Comparison of ENCODE assay signal across 1 cellular context in genomic region chr6:74873911-74874310, GRCh38.
TF ChIP-seq lines count a peak whose summit lies in the region.

No MANE protein-coding gene starts in this region.

TF ChIP-seq in GM23338, 12 proteins besides CTCF, POLR2A, EP300 and RAD21 (continued from another document):
- TF ChIP-seq, protein P1, sequence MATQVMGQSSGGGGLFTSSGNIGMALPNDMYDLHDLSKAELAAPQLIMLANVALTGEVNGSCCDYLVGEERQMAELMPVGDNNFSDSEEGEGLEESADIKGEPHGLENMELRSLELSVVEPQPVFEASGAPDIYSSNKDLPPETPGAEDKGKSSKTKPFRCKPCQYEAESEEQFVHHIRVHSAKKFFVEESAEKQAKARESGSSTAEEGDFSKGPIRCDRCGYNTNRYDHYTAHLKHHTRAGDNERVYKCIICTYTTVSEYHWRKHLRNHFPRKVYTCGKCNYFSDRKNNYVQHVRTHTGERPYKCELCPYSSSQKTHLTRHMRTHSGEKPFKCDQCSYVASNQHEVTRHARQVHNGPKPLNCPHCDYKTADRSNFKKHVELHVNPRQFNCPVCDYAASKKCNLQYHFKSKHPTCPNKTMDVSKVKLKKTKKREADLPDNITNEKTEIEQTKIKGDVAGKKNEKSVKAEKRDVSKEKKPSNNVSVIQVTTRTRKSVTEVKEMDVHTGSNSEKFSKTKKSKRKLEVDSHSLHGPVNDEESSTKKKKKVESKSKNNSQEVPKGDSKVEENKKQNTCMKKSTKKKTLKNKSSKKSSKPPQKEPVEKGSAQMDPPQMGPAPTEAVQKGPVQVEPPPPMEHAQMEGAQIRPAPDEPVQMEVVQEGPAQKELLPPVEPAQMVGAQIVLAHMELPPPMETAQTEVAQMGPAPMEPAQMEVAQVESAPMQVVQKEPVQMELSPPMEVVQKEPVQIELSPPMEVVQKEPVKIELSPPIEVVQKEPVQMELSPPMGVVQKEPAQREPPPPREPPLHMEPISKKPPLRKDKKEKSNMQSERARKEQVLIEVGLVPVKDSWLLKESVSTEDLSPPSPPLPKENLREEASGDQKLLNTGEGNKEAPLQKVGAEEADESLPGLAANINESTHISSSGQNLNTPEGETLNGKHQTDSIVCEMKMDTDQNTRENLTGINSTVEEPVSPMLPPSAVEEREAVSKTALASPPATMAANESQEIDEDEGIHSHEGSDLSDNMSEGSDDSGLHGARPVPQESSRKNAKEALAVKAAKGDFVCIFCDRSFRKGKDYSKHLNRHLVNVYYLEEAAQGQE (IDR thresholded peaks at IDR 0.05; ENCODE audit: unreplicated experiment) = no peak
- TF ChIP-seq JUNB (IDR thresholded peaks at IDR 0.05; ENCODE audit: unreplicated experiment) = no peak
- TF ChIP-seq ETS1 (IDR thresholded peaks at IDR 0.05) = no peak
- no peak for TF ChIP-seq EZH2 (IDR thresholded peaks at IDR 0.05; ENCODE audit: low read depth, unreplicated experiment)
- TF ChIP-seq NANOG (IDR thresholded peaks at IDR 0.05; ENCODE audit: borderline replicate concordance) = no peak
